Comparison of ENCODE assay signal across 13 cellular contexts in genomic region chr16:66661210-66661560, GRCh38. TPM values are rescaled to one million over a fixed set of nuclear protein-coding genes. Genes with fewer than 3 reads are reported as not detected.
DNase-seq lines count a peak whose midpoint lies in the region; ATAC-seq and TF ChIP-seq lines count a peak whose summit lies in the region.
"Had no signal": no experiment of that assay in that cellular context is flagged by ENCODE, and none has a peak within 500 bp of the region (broad histone marks: within the 10 kb centered on the region; RNA-seq: fewer than 3 reads in every experiment).

No MANE protein-coding gene starts in this region.

- H3K36me3 ChIP-seq in mammary epithelial cell (ENCODE audit: insufficient read depth, low read length): no peaks in the 10 kb centered on the region

- in situ Hi-C loops in mammary epithelial cell (cut with MboI; ENCODE audit: low sequenced_read_pairs in 2 of 2): no loop called here

- H2BK15ac ChIP-seq in H9 (ENCODE audit: low read depth, low read length): no peak overlapping the region

- H3K79me1 ChIP-seq in H9 (ENCODE audit: insufficient read depth, low read depth, low read length, poor library complexity, severe bottlenecking): peaks cover 5% of the 10 kb centered on the region

- DNase-seq in H9 (no peak), mammary epithelial cell (no peak), left kidney (ENCODE audit: low read depth, low spot score) (peak; percentile 54), NCI-H524 (lab: John Stamatoyannopoulos, UW) (no peak), UCSD-AML1 (lab: John Stamatoyannopoulos, UW; ENCODE audit: unreplicated experiment) (no peak), NOMO-1 treated with DMSO at 0.1 percent for 48 hours (lab: John Stamatoyannopoulos, UW; ENCODE audit: unreplicated experiment) (no peak), ureter (ENCODE audit: low spot score) (no peak)
- DNase-seq in stimulated activated effector memory CD8-positive, alpha-beta T cell treated with anti-CD3 and anti-CD28 coated beads, Interleukin-12 subunit alpha, Interleukin-12 subunit beta, amount 100 ng/mL, for 72 hours (ENCODE audit: low spot score in 2 of 2): no peak
- DNase-seq: activated CD4-positive, alpha-beta T cell treated with anti-CD3 and anti-CD28 coated beads for 1 hour; activated naive CD4-positive, alpha-beta T cell; Caco-2; NCI-H1436 treated with DMSO at 0.1 percent for 48 hours had no signal

- intact Hi-C loops in mammary epithelial cell (cut with micrococcal nuclease): loop anchor here (5.0 kb wide), 4 partner anchors 36 to 254 kb away; partner anchors contain the start of gene CMTM4

- no peak overlapping the region for H4K91ac ChIP-seq in H9 (ENCODE audit: insufficient read length, low read depth, low read length)

- H3K4ac ChIP-seq in H9 (ENCODE audit: low read depth, low read length): no peak overlapping the region

- H3K18ac ChIP-seq in H9 (ENCODE audit: insufficient read length, low read depth, low read length): no peak overlapping the region

- no peak overlapping the region for H3K56ac ChIP-seq in H9 (ENCODE audit: insufficient read length, low read depth, low read length)

- no TSS peak for BruUV-seq in mammary epithelial cell (replicated peaks; lab: Mats Ljungman, UMichigan)

- H2BK120ac ChIP-seq in H9 (ENCODE audit: low read depth, low read length, poor library complexity, severe bottlenecking): no peak overlapping the region

- H3K27ac ChIP-seq in H9 (ENCODE audit: insufficient read length, low read depth, low read length) (peak overlapping the region; percentile 16), mammary epithelial cell (ENCODE audit: insufficient read depth, low read depth, low read length) (peak overlapping the region; percentile 74)

- peak overlapping the region in 1 of 3 experiments; percentile 91; a peak in 1 of 7 replicates for H3K27ac Mint-ChIP-seq in H9
- peak overlapping the region; percentile 48 for H3K27ac Mint-ChIP-seq in stimulated activated effector memory CD8-positive, alpha-beta T cell treated with anti-CD3 and anti-CD28 coated beads, Interleukin-12 subunit alpha, Interleukin-12 subunit beta, amount 100 ng/mL, for 72 hours
- H3K27ac Mint-ChIP-seq: stimulated activated naive CD8-positive, alpha-beta T cell treated with anti-CD3 and anti-CD28 coated beads, Interleukin-15, Interleukin-2, amounts not matched to agents 100 ng/mL and 50 ng/mL, for 24 hours had no signal

- peaks cover 4% of the 10 kb centered on the region; the same call in 1 of the 2 replicates for H3K79me2 ChIP-seq in H9 (ENCODE audit: insufficient read depth, low read length)
- H3K79me2 ChIP-seq in mammary epithelial cell (ENCODE audit: insufficient read depth, low read length): peaks cover 54% of the 10 kb centered on the region

- H3K23ac ChIP-seq in H9 (ENCODE audit: insufficient read length, low read depth, low read length): no peak overlapping the region

- peaks cover 2% of the 10 kb centered on the region; the same call in 1 of the 2 replicates for H3K4me1 ChIP-seq in H9 (ENCODE audit: insufficient read depth, low read length)
- H3K4me1 ChIP-seq in mammary epithelial cell (ENCODE audit: insufficient read depth, low read length): peaks cover 41% of the 10 kb centered on the region
- H3K4me1 ChIP-seq: Caco-2 had no signal

- no peak overlapping the region for H3K4me3 ChIP-seq in mammary epithelial cell (replicated peaks in 1 of 3; ENCODE audit: insufficient read depth in 1 of 3, low read depth in 2 of 3, low read length in 3 of 3)

- TF ChIP-seq CTCF in H9 (conservative IDR thresholded peaks at IDR 0.05) (no peak), mammary epithelial cell (conservative IDR thresholded peaks at IDR 0.05 in 1 of 2, IDR thresholded peaks at IDR 0.05 in 1 of 2; ENCODE audit: extremely low read depth in 1 of 2, insufficient read depth in 1 of 2, low read depth in 1 of 2, low read length in 2 of 2) (no peak)

- no peak overlapping the region for H3K4me2 ChIP-seq in H9 (ENCODE audit: insufficient read depth, insufficient read length, low read length)
- peak overlapping the region; percentile 62 for H3K4me2 ChIP-seq in mammary epithelial cell (ENCODE audit: insufficient read depth, low read depth, low read length)

- H3T11ph ChIP-seq in H9 (ENCODE audit: low read length): no peak overlapping the region

- no peak overlapping the region for H2AK5ac ChIP-seq in H9 (ENCODE audit: insufficient read length, low read length)

- dilution Hi-C loops in mammary epithelial cell (cut with HindIII; ENCODE audit: low sequenced_read_pairs): loop anchor here (5.0 kb wide), 1 partner anchor 76 kb away; no protein-coding TSS in a partner anchor

- H3K9me3 Mint-ChIP-seq in H9: no peaks in the 10 kb centered on the region
- no peaks in the 10 kb centered on the region for H3K9me3 Mint-ChIP-seq in stimulated activated effector memory CD8-positive, alpha-beta T cell treated with anti-CD3 and anti-CD28 coated beads, Interleukin-12 subunit alpha, Interleukin-12 subunit beta, amount 100 ng/mL, for 72 hours
- H3K9me3 Mint-ChIP-seq: stimulated activated naive CD8-positive, alpha-beta T cell treated with anti-CD3 and anti-CD28 coated beads, Interleukin-15, Interleukin-2, amounts not matched to agents 100 ng/mL and 50 ng/mL, for 24 hours had no signal

- no peak overlapping the region for H3K4me3 Mint-ChIP-seq in H9
- H3K4me3 Mint-ChIP-seq in stimulated activated effector memory CD8-positive, alpha-beta T cell treated with anti-CD3 and anti-CD28 coated beads, Interleukin-12 subunit alpha, Interleukin-12 subunit beta, amount 100 ng/mL, for 72 hours: no peak overlapping the region
- H3K4me3 Mint-ChIP-seq: stimulated activated naive CD8-positive, alpha-beta T cell treated with anti-CD3 and anti-CD28 coated beads, Interleukin-15, Interleukin-2, amounts not matched to agents 100 ng/mL and 50 ng/mL, for 24 hours had no signal

- no peak overlapping the region for H3K9ac ChIP-seq in H9 (ENCODE audit: extremely low read depth, insufficient read length, low read length)
- no peak overlapping the region for H3K9ac ChIP-seq in mammary epithelial cell (ENCODE audit: insufficient read depth, low read length)

- CTCF ChIA-PET in mammary epithelial cell (lab: Charles Lee; ENCODE audit: low non-redundant PET): interaction anchor here (1.0 to 1.1 kb wide), 2 partner anchors 52 to 207 kb away, joined by 7 to 12 read pairs; no protein-coding TSS in a partner anchor

- H4K5ac ChIP-seq in H9 (ENCODE audit: insufficient read length, low read depth, low read length): no peak overlapping the region

- no peaks in the 10 kb centered on the region for H3K27me3 Mint-ChIP-seq in H9 (ENCODE audit: low read depth)

- H3K23me2 ChIP-seq in H9 (ENCODE audit: insufficient read length, low read depth, low read length, poor library complexity, severe bottlenecking): no peaks in the 10 kb centered on the region

- H2AFZ ChIP-seq in H9 (ENCODE audit: low read length): no peak overlapping the region
- H2AFZ ChIP-seq in mammary epithelial cell (ENCODE audit: low read depth, low read length): peak overlapping the region; percentile 39

- no peak for ATAC-seq in stimulated activated effector memory CD8-positive, alpha-beta T cell treated with anti-CD3 and anti-CD28 coated beads, Interleukin-12 subunit alpha, Interleukin-12 subunit beta, amount 100 ng/mL, for 72 hours

- no peak overlapping the region for H2BK20ac ChIP-seq in H9 (ENCODE audit: low read depth, low read length, poor library complexity, severe bottlenecking)

- no peaks in the 10 kb centered on the region for H3K27me3 ChIP-seq in H9 (ENCODE audit: insufficient read depth, low read length)
- H3K27me3 ChIP-seq in mammary epithelial cell (ENCODE audit: insufficient read depth, low read length): no peaks in the 10 kb centered on the region

- H4K20me1 ChIP-seq in H9 (ENCODE audit: control insufficient read depth, insufficient read depth, insufficient read length): no peaks in the 10 kb centered on the region
- H4K20me1 ChIP-seq in mammary epithelial cell (ENCODE audit: insufficient read depth, low read length): no peaks in the 10 kb centered on the region

- no peak overlapping the region for H2BK5ac ChIP-seq in H9 (ENCODE audit: insufficient read length, low read length)

- no peak overlapping the region for H2BK12ac ChIP-seq in H9 (ENCODE audit: insufficient read length, low read depth, low read length)

- H3K9me3 ChIP-seq in H9 (ENCODE audit: control insufficient read depth, low read depth, low read length) (no peaks in the 10 kb centered on the region), mammary epithelial cell (replicated peaks; ENCODE audit: insufficient read depth, low read length) (no peaks in the 10 kb centered on the region)
- H3K9me3 ChIP-seq: Caco-2 had no signal

- no peak overlapping the region for H4K8ac ChIP-seq in H9 (replicated peaks; ENCODE audit: insufficient read length, low read depth, low read length)

- H3K14ac ChIP-seq in H9 (ENCODE audit: insufficient read depth, low read length): no peak overlapping the region

- H3K36me3 Mint-ChIP-seq in H9 (ENCODE audit: insufficient read depth in 1 of 3, low read depth in 3 of 3): peaks cover 0 to 2% (median 2%) of the 10 kb centered on the region in 3 experiments; a peak in 2 of 7 replicates
- no peaks in the 10 kb centered on the region for H3K36me3 Mint-ChIP-seq in stimulated activated effector memory CD8-positive, alpha-beta T cell treated with anti-CD3 and anti-CD28 coated beads, Interleukin-12 subunit alpha, Interleukin-12 subunit beta, amount 100 ng/mL, for 72 hours

- H3K4me1 Mint-ChIP-seq in H9: peaks cover 16 to 24% of the 10 kb centered on the region in 2 experiments
- H3K4me1 Mint-ChIP-seq in stimulated activated effector memory CD8-positive, alpha-beta T cell treated with anti-CD3 and anti-CD28 coated beads, Interleukin-12 subunit alpha, Interleukin-12 subunit beta, amount 100 ng/mL, for 72 hours: no peaks in the 10 kb centered on the region

- no CpG with 5 or more reads among the region's 4 CpGs for WGBS in H9 (ENCODE audit: extremely low coverage, insufficient read length, low lambda C conversion rate)
- WGBS in mammary epithelial cell (ENCODE audit: low coverage, missing lambda C conversion rate): 55% methylated on average over 4 of the region's 4 CpGs

RNA-seq across cellular contexts. Expression of gene CMTM4, which starts 35.4 kb away (rescaled TPM):
- total RNA-seq in H9 (2021): 39.8 and 40.5 TPM in 2 replicates
- 10 to 100 TPM; 24.0 to 81.7 TPM for total RNA-seq in mammary epithelial cell
- 17.0 TPM for polyA plus RNA-seq in mammary epithelial cell
- polyA minus RNA-seq in mammary epithelial cell: 61.0 TPM
- total RNA-seq in ureter: 31.6 TPM

RNA-seq across cellular contexts. Expression of gene CMTM3, which starts 56.7 kb away (rescaled TPM):
- total RNA-seq in H9 (2021) (39.2 and 41.0 TPM in 2 replicates), mammary epithelial cell (10 to 100 TPM; 18.8 to 40.7 TPM), ureter (25.4 TPM)
- polyA plus RNA-seq in mammary epithelial cell: 23.8 TPM
- polyA minus RNA-seq in mammary epithelial cell: 20.4 TPM
